ENCODE assay signal across 8 cellular contexts in genomic region chr16:31507617-31507928, GRCh38. TPM values are rescaled to one million over a fixed set of nuclear protein-coding genes. Genes with fewer than 3 reads are reported as not detected.
DNase-seq lines count a peak whose midpoint lies in the region; ATAC-seq and TF ChIP-seq lines count a peak whose summit lies in the region.

No MANE protein-coding gene starts in this region.

- H3K27ac ChIP-seq in gastroesophageal sphincter, result peak overlapping the region; percentile 95 to 97 (median 96)
- H3K27ac ChIP-seq in skin epidermis, result peak overlapping the region in 20 of 21 experiments; percentile 76 to 98 (median 96)

- peak overlapping the region; percentile 97 to 98 for H3K4me3 ChIP-seq in gastroesophageal sphincter
- H3K4me3 ChIP-seq in skin epidermis, result peak overlapping the region; percentile 73 to 98 (median 87)

- peak overlapping the region; percentile 97 for H3K27ac Mint-ChIP-seq in activated T-cell treated with anti-CD3 and anti-CD28 coated beads, Interleukin-2, amount 50 U/mL, for 24 hours

- H3K9me3 Mint-ChIP-seq in activated T-cell treated with anti-CD3 and anti-CD28 coated beads, Interleukin-2, amount 50 U/mL, for 24 hours, result no peaks in the 10 kb centered on the region

- peak overlapping the region; percentile 94 for H3K4me3 Mint-ChIP-seq in activated T-cell treated with anti-CD3 and anti-CD28 coated beads, Interleukin-2, amount 50 U/mL, for 24 hours

- peaks cover 0 to 19% of the 10 kb centered on the region in 2 donors for H3K36me3 ChIP-seq in gastroesophageal sphincter

- TF ChIP-seq EP300 in gastroesophageal sphincter (IDR thresholded peaks at IDR 0.05), result no peak

- H3K9me3 ChIP-seq in gastroesophageal sphincter, result no peaks in the 10 kb centered on the region

- ATAC-seq in gastroesophageal sphincter, result no peak

- TF ChIP-seq POLR2A in gastroesophageal sphincter (IDR thresholded peaks at IDR 0.05), result no peak

- TF ChIP-seq CTCF in gastroesophageal sphincter (IDR thresholded peaks at IDR 0.05), result no peak

- H3K27me3 Mint-ChIP-seq in activated T-cell treated with anti-CD3 and anti-CD28 coated beads, Interleukin-2, amount 50 U/mL, for 24 hours, result no peaks in the 10 kb centered on the region

- no peaks in the 10 kb centered on the region for H3K27me3 ChIP-seq in gastroesophageal sphincter

- peaks cover 44% of the 10 kb centered on the region for H3K36me3 Mint-ChIP-seq in activated T-cell treated with anti-CD3 and anti-CD28 coated beads, Interleukin-2, amount 50 U/mL, for 24 hours (ENCODE audit: low read depth)

- peaks cover 55% of the 10 kb centered on the region for H3K4me1 Mint-ChIP-seq in activated T-cell treated with anti-CD3 and anti-CD28 coated beads, Interleukin-2, amount 50 U/mL, for 24 hours (ENCODE audit: low read depth)

- WGBS in gastroesophageal sphincter (ENCODE audit: low coverage in 1 of 2), 2 donors, result 0% methylated on average over 1 of the region's 12 CpGs; no CpG with 5 or more reads in 1 of the 2 donors

- no peak for DNase-seq in activated T-cell treated with anti-CD3 and anti-CD28 coated beads, Interleukin-2, amount 50 U/mL, for 24 hours
- DNase-seq in activated T-cell treated with anti-CD3 and anti-CD28 coated beads, Interleukin-2, amount 50 U/mL, for 48 hours, result no peak
- DNase-seq in SW480 (ENCODE audit: low spot score) (peak; percentile 4), iPS-NIHi7 (ENCODE audit: extremely low spot score) (no peak), UCSD-AML1 (lab: John Stamatoyannopoulos, UW; ENCODE audit: unreplicated experiment) (no peak), NCI-H226 (no peak)

- peaks cover 8 to 59% (median 19%) of the 10 kb centered on the region in 3 donors for H3K4me1 ChIP-seq in gastroesophageal sphincter

RNA-seq across cellular contexts. Expression of gene RUSF1, which starts 0.6 kb away (rescaled TPM):
- 10 to 100 TPM; 31.4 to 49.7 (median 43.3) TPM for total RNA-seq in gastroesophageal sphincter

RNA-seq across cellular contexts. Expression of gene AHSP, which starts 20.1 kb away (rescaled TPM):
- not detected for total RNA-seq in gastroesophageal sphincter

RNA-seq across cellular contexts. Expression of gene SLC5A2, which starts 24.6 kb away (rescaled TPM):
- not detected for total RNA-seq in gastroesophageal sphincter

RNA-seq across cellular contexts. Expression of gene TGFB1I1, which starts 35.6 kb away (rescaled TPM):
- 100 to 1,000 TPM; 157 to 438 (median 211) TPM for total RNA-seq in gastroesophageal sphincter

RNA-seq across cellular contexts. Expression of gene ARMC5, which starts 48.3 kb away (rescaled TPM):
- 10 to 100 TPM in 1 of 4 donors, 1 to 10 TPM in 3; 4.7 to 14.2 (median 8.7) TPM for total RNA-seq in gastroesophageal sphincter
